ENCODE assay signal across 8 cellular contexts in the genomic region with DNA sequence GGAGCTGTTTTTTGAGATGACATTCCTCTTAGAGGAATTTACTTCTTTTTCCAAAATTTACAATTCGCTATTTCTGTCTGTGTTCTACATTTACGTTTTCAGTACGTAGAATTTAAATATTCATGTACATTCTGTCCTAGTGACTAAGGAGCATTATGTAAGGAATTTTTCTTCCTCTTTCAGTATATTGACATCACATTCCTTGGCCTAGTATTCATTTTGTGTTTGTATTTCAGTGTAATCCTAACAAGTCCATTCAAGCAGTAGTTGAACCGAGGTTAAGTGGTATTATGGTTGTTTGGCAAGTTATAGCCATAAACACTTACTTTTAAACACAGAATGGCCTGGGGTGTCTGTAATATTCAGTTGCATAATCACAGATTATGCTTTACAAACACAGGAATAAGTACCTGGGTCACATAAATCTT. TPM values are rescaled to one million over a fixed set of nuclear protein-coding genes. Genes with fewer than 3 reads are reported as not detected.
DNase-seq lines count a peak whose midpoint lies in the region; ATAC-seq lines count a peak whose summit lies in the region.

No MANE protein-coding gene starts in this region.

- H3K4ac ChIP-seq in trophoblast cell (ENCODE audit: low read depth, low read length) (no peak overlapping the region), mesendoderm (ENCODE audit: low read depth, low read length) (no peak overlapping the region)

- no peak overlapping the region for H4K5ac ChIP-seq in mesendoderm (ENCODE audit: low read length)

- no CpG with 5 or more reads among the region's 4 CpGs for WGBS in trophoblast cell (ENCODE audit: extremely low coverage, insufficient coverage, insufficient read length)
- no CpG with 5 or more reads among the region's 4 CpGs for WGBS in mesendoderm (ENCODE audit: extremely low coverage, insufficient coverage, low lambda C conversion rate)

- H2BK12ac ChIP-seq in trophoblast cell (ENCODE audit: low read length), result no peak overlapping the region

- ATAC-seq in GM21381 (IDR thresholded peaks at IDR 0.05; ENCODE audit: unreplicated experiment), result no peak

- no peak overlapping the region for H2BK15ac ChIP-seq in mesendoderm (replicated peaks; ENCODE audit: low read depth)

- H3K4me1 ChIP-seq in trophoblast cell (ENCODE audit: control insufficient read depth in 1 of 2, insufficient read depth in 2 of 2, low read length in 2 of 2) (no peaks in the 10 kb centered on the region), mesendoderm (ENCODE audit: control insufficient read depth, low read depth, low read length) (peaks cover 2% of the 10 kb centered on the region)

- H3K9ac ChIP-seq in trophoblast cell (ENCODE audit: low read length) (no peak overlapping the region), mesendoderm (ENCODE audit: low read length) (no peak overlapping the region)

- H3K36me3 ChIP-seq in trophoblast cell (ENCODE audit: control insufficient read depth in 1 of 2, insufficient read depth in 2 of 2, low read length in 2 of 2), result peaks cover 0 to 3% of the 10 kb centered on the region in 2 experiments
- H3K36me3 ChIP-seq in mesendoderm (ENCODE audit: control insufficient read depth, insufficient read depth, low read length), result no peaks in the 10 kb centered on the region

- H3K27ac ChIP-seq in trophoblast cell (ENCODE audit: low read depth, low read length), result no peak overlapping the region
- H3K27ac ChIP-seq in mesendoderm (ENCODE audit: low read depth, low read length), result no peak overlapping the region

- H3K23ac ChIP-seq in trophoblast cell (ENCODE audit: low read length), result no peak overlapping the region
- no peak overlapping the region for H3K23ac ChIP-seq in mesendoderm (ENCODE audit: low read length)

- no peak overlapping the region for H3K56ac ChIP-seq in mesendoderm (ENCODE audit: low read length)

- H4K8ac ChIP-seq in trophoblast cell (ENCODE audit: low read depth, low read length), result no peak overlapping the region
- no peak overlapping the region for H4K8ac ChIP-seq in mesendoderm (ENCODE audit: low read depth, low read length)

- no peak overlapping the region for H2AFZ ChIP-seq in trophoblast cell (ENCODE audit: insufficient read depth, low read length, poor library complexity)

- no peak overlapping the region for H4K12ac ChIP-seq in trophoblast cell (ENCODE audit: low read depth, low read length)

- peaks cover 6% of the 10 kb centered on the region for H3K9me3 ChIP-seq in trophoblast cell (ENCODE audit: insufficient read depth, low read depth, low read length)

- H4K91ac ChIP-seq in trophoblast cell (ENCODE audit: low read depth, low read length), result no peak overlapping the region

- H3K18ac ChIP-seq in trophoblast cell (ENCODE audit: low read length), result no peak overlapping the region
- no peak overlapping the region for H3K18ac ChIP-seq in mesendoderm (ENCODE audit: low read length)

- H2AK5ac ChIP-seq in trophoblast cell (ENCODE audit: low read length) (no peak overlapping the region), mesendoderm (ENCODE audit: low read length) (no peak overlapping the region)

- H3K79me2 ChIP-seq in trophoblast cell (ENCODE audit: control insufficient read depth, insufficient read depth, low read length, poor library complexity), result no peaks in the 10 kb centered on the region
- peaks cover 6% of the 10 kb centered on the region for H3K79me2 ChIP-seq in mesendoderm (ENCODE audit: control insufficient read depth, insufficient read depth, low read length)

- no peak overlapping the region for H3K14ac ChIP-seq in trophoblast cell (ENCODE audit: low read length)

- no peak overlapping the region for H3K4me3 ChIP-seq in trophoblast cell (ENCODE audit: low read depth, low read length)
- H3K4me3 ChIP-seq in mesendoderm (ENCODE audit: low read length), result no peak overlapping the region

- H2BK120ac ChIP-seq in trophoblast cell (ENCODE audit: insufficient read depth, low read length, poor library complexity), result no peak overlapping the region
- H2BK120ac ChIP-seq in mesendoderm (ENCODE audit: low read depth, low read length), result no peak overlapping the region

- H2BK5ac ChIP-seq in trophoblast cell (ENCODE audit: low read depth, low read length, poor library complexity) (no peak overlapping the region), mesendoderm (ENCODE audit: low read length) (no peak overlapping the region)

- peak; percentile 87 for DNase-seq in DMS79 treated with DMSO at 0.1 percent for 48 hours (lab: John Stamatoyannopoulos, UW)
- peak; percentile 46 for DNase-seq in NCI-H226
- DNase-seq in dedifferentiated amniotic fluid mesenchymal stem cell (ENCODE audit: extremely low spot score), result peak; percentile 68
- peak; percentile 64 to 86 for DNase-seq in trophoblast cell
- no peak for DNase-seq in COLO829 (ENCODE audit: low spot score)
- no peak for DNase-seq in stimulated activated CD4-positive, alpha-beta T cell treated with anti-CD3 and anti-CD28 coated beads, Interleukin-1b, Interleukin-23, amount 100 ng/mL, for 48 hours
- no peak for DNase-seq in mesendoderm

- H3K79me1 ChIP-seq in trophoblast cell (ENCODE audit: low read length) (no peaks in the 10 kb centered on the region), mesendoderm (ENCODE audit: low read length) (no peaks in the 10 kb centered on the region)

- no peak overlapping the region for H3K4me2 ChIP-seq in trophoblast cell (ENCODE audit: low read length)
- H3K4me2 ChIP-seq in mesendoderm (ENCODE audit: low read length), result no peak overlapping the region

- H3K27me3 ChIP-seq in trophoblast cell (ENCODE audit: insufficient read depth, low read length), result no peaks in the 10 kb centered on the region
- no peaks in the 10 kb centered on the region for H3K27me3 ChIP-seq in mesendoderm (ENCODE audit: insufficient read depth, low read length, poor library complexity)

RNA-seq across cellular contexts. Expression of a gene that starts 52.1 kb away (rescaled TPM):
- 46.7 TPM in 2 replicates for polyA plus RNA-seq in trophoblast cell (2013)
- polyA plus RNA-seq in mesendoderm (2013, experiment 1 of 2), result 46.6 TPM
- polyA plus RNA-seq in mesendoderm (2013, experiment 2 of 2), result 47.5 TPM

Comparison
In these comparisons a context has a peak if more than half of its experiments do, and no peak if none do; other contexts are left out.
1. DNase-seq: peak in DMS79 treated with DMSO at 0.1 percent for 48 hours (single experiment), NCI-H226 (single experiment), dedifferentiated amniotic fluid mesenchymal stem cell (single experiment) and trophoblast cell (2 of 2); none in COLO829 (single experiment), stimulated activated CD4-positive, alpha-beta T cell treated with anti-CD3 and anti-CD28 coated beads, Interleukin-1b, Interleukin-23, amount 100 ng/mL, for 48 hours (single experiment) and mesendoderm (single experiment).